ENCODE assay signal across 9 cellular contexts in genomic region chr12:63955831-63956685, GRCh38.
A peak's percentile ranks its signal among the peaks of the same experiment; 100 is the strongest.
DNase-seq lines count a peak whose midpoint lies in the region; ATAC-seq and TF ChIP-seq lines count a peak whose summit lies in the region.
"Had no signal": no experiment of that assay in that cellular context is flagged by ENCODE, and none has a peak within 500 bp of the region (broad histone marks: within the 10 kb centered on the region; RNA-seq: fewer than 3 reads in every experiment).

No MANE protein-coding gene starts in this region.

- no peak for ATAC-seq in HG03469 (IDR thresholded peaks at IDR 0.05; ENCODE audit: unreplicated experiment)

- H3K27me3 ChIP-seq in parathyroid adenoma (ENCODE audit: control insufficient read depth, insufficient read depth, low read length): no peaks in the 10 kb centered on the region

- peaks cover 21% of the 10 kb centered on the region for H3K79me2 ChIP-seq in parathyroid adenoma
- H3K79me2 ChIP-seq in OCI-LY7 (ENCODE audit: insufficient read depth, low read depth, low read length): no peaks in the 10 kb centered on the region

- H3K4me2 ChIP-seq in parathyroid adenoma (ENCODE audit: low read length) (peak overlapping the region; percentile 41), OCI-LY7 (ENCODE audit: low read length) (no peak overlapping the region)

- H2AFZ ChIP-seq in parathyroid adenoma: no peak overlapping the region
- no peak overlapping the region for H2AFZ ChIP-seq in OCI-LY7 (ENCODE audit: low read length)

- no peak overlapping the region for H3K27ac ChIP-seq in parathyroid adenoma
- H3K27ac ChIP-seq in OCI-LY7 (ENCODE audit: low read depth, low read length, poor library complexity, severe bottlenecking): no peak overlapping the region

- no TSS peak for BruUV-seq in OCI-LY7 (replicated peaks; lab: Mats Ljungman, UMichigan)

- H3K9me3 ChIP-seq in parathyroid adenoma (ENCODE audit: control insufficient read depth, low read length) (no peaks in the 10 kb centered on the region), OCI-LY7 (ENCODE audit: low read length) (no peaks in the 10 kb centered on the region)

- H3K4me1 ChIP-seq in parathyroid adenoma (peaks cover 27% of the 10 kb centered on the region), OCI-LY7 (ENCODE audit: insufficient read depth, low read length, poor library complexity, severe bottlenecking) (no peaks in the 10 kb centered on the region)

- H3K4me3 ChIP-seq in fibroblast of villous mesenchyme (ENCODE audit: low read depth, low read length): peak overlapping the region; percentile 28
- H3K4me3 ChIP-seq in parathyroid adenoma (ENCODE audit: low read depth, low read length): no peak overlapping the region
- no peak overlapping the region for H3K4me3 ChIP-seq in OCI-LY7 (ENCODE audit: low read depth, low read length, poor library complexity, severe bottlenecking)

- no peak overlapping the region for H3K9ac ChIP-seq in parathyroid adenoma

- H3K36me3 ChIP-seq in parathyroid adenoma (ENCODE audit: control insufficient read depth, insufficient read depth, low read length): no peaks in the 10 kb centered on the region
- no peaks in the 10 kb centered on the region for H3K36me3 ChIP-seq in OCI-LY7 (ENCODE audit: insufficient read depth, low read length)

- POLR2A ChIA-PET in OCI-LY7 (lab: Charles Lee): interaction anchor here (0.6 to 1.5 kb wide), 4 partner anchors 14 to 1791 kb away, joined by 3 to 5 read pairs (median 4); no protein-coding TSS in a partner anchor

- intact Hi-C loops in OCI-LY7 (cut with micrococcal nuclease; ENCODE audit: unreplicated experiment): loop anchor here (10.0 kb wide), 1 partner anchor 111 kb away; the partner anchor contains the start of gene SRGAP1

- no peaks in the 10 kb centered on the region for H3K9me2 ChIP-seq in OCI-LY7 (ENCODE audit: insufficient read depth, low read length)

- no peaks in the 10 kb centered on the region for H4K20me1 ChIP-seq in OCI-LY7 (ENCODE audit: insufficient read depth, low read length)

- DNase-seq in AML-193 (lab: John Stamatoyannopoulos, UW) (peak; percentile 83 to 87), NOMO-1 treated with DMSO at 0.1 percent for 48 hours (lab: John Stamatoyannopoulos, UW; ENCODE audit: unreplicated experiment) (peak; percentile 95), fibroblast of villous mesenchyme (ENCODE audit: low read depth) (peak; percentile 96), RKO (ENCODE audit: low spot score) (no peak), NCI-H146 treated with DMSO at 0.1 percent for 48 hours (lab: John Stamatoyannopoulos, UW; ENCODE audit: unreplicated experiment) (no peak), OCI-LY7 (ENCODE audit: low spot score) (no peak)
- DNase-seq: stimulated activated CD4-positive, alpha-beta T cell treated with anti-CD3 and anti-CD28 coated beads, Interleukin-12 subunit alpha, Interleukin-12 subunit beta, amount 100 ng/mL, for 4 hours had no signal

- TF ChIP-seq CTCF in fibroblast of villous mesenchyme (IDR thresholded peaks at IDR 0.05; ENCODE audit: insufficient read depth, low read depth, low read length): no peak
- no peak for TF ChIP-seq CTCF in parathyroid adenoma (IDR thresholded peaks at IDR 0.05)
- no peak for TF ChIP-seq CTCF in OCI-LY7 (conservative IDR thresholded peaks at IDR 0.05; ENCODE audit: low read length)

- CTCF ChIA-PET in OCI-LY7 (lab: Charles Lee; ENCODE audit: unreplicated experiment): no interaction called here

Comparison
In these comparisons a context has a peak if more than half of its experiments do, and no peak if none do; other contexts are left out.
1. DNase-seq: peak in AML-193 (2 of 2), NOMO-1 treated with DMSO at 0.1 percent for 48 hours (single experiment) and fibroblast of villous mesenchyme (single experiment); none in RKO (single experiment), NCI-H146 treated with DMSO at 0.1 percent for 48 hours (single experiment) and OCI-LY7 (single experiment).